Comparison of ENCODE assay signal across 1 cellular context in the genomic region with DNA sequence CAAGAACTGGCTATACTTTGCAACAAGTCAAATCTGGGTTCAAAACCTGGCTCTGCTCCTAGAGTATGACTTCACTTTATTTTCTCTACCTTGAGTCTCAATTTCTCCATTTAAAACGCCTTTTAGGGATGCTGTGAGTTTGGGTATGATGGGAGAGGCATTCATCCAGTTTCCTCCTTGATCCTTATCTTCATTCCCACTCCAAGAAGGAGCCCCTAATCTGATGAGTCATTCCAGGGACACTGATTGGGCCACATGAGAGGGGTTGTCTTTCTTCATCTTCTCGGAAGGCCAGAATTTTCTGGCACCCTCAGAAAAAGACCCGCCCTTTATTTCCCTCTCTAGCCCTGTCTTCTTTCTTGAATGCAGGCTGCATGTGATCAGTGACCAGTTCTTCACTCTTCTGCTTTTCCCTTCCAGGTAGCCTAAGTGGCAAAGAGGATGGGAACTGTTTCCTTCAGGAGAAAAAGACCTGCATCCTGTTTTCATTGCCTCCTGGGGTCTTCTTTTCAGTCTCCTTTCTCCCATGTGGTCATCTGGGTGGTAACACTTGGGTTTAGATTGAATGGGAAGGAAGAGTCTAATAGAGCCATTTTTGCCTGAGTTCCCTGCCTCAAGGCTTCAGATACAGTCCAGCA.
TF ChIP-seq lines count a peak whose summit lies in the region.

No MANE protein-coding gene starts in this region.

TF ChIP-seq in H1, 55 proteins besides CTCF, POLR2A, EP300 and RAD21:
- TF ChIP-seq TAF1 (IDR thresholded peaks at IDR 0.05; ENCODE audit: low read depth, low read length): no peak
- no peak for TF ChIP-seq CEBPB (IDR thresholded peaks at IDR 0.05; ENCODE audit: low read depth, low read length)
- TF ChIP-seq HDAC2 (IDR thresholded peaks at IDR 0.05; ENCODE audit: borderline replicate concordance in 1 of 2, low read depth in 2 of 2, low read length in 2 of 2): 0 out of 4 replicates have a peak, but pooled peaks of 1 of the 2 experiments have one; percentile 19
- TF ChIP-seq KDM1A (IDR thresholded peaks at IDR 0.05; ENCODE audit: borderline replicate concordance, low read length): no peak
- TF ChIP-seq BACH1 (IDR thresholded peaks at IDR 0.05; ENCODE audit: low read length): 0 out of 2 replicates have a peak, but pooled peaks have one; percentile 33
- TF ChIP-seq EZH2 (IDR thresholded peaks at IDR 0.05; ENCODE audit: low read depth, low read length, severe bottlenecking): no peak
- TF ChIP-seq CTBP2 (IDR thresholded peaks at IDR 0.05; ENCODE audit: borderline replicate concordance, insufficient read depth, insufficient read length, low read length): no peak
- no peak for TF ChIP-seq SUZ12 (IDR thresholded peaks at IDR 0.05; ENCODE audit: low read length)
- TF ChIP-seq TEAD4 (IDR thresholded peaks at IDR 0.05; ENCODE audit: low read depth, low read length): no peak
- peak; percentile 70 for TF ChIP-seq MAX (IDR thresholded peaks at IDR 0.05)
- no peak for TF ChIP-seq RXRA (IDR thresholded peaks at IDR 0.05; ENCODE audit: insufficient read depth, low read depth, low read length)
- TF ChIP-seq, protein P1, sequence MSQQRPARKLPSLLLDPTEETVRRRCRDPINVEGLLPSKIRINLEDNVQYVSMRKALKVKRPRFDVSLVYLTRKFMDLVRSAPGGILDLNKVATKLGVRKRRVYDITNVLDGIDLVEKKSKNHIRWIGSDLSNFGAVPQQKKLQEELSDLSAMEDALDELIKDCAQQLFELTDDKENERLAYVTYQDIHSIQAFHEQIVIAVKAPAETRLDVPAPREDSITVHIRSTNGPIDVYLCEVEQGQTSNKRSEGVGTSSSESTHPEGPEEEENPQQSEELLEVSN (IDR thresholded peaks at IDR 0.05): peak; percentile 49; the same call in 1 of the 2 replicates
- TF ChIP-seq SP2 (IDR thresholded peaks at IDR 0.05; ENCODE audit: low read length): no peak
- no peak for TF ChIP-seq CHD1 (IDR thresholded peaks at IDR 0.05; ENCODE audit: low read depth, low read length)
